ENCODE assay signal across 8 cellular contexts in genomic region chr10:44958196-44958896, GRCh38. TPM values are rescaled to one million over a fixed set of nuclear protein-coding genes. Genes with fewer than 3 reads are reported as not detected.
DNase-seq lines count a peak whose midpoint lies in the region; ATAC-seq, FAIRE-seq and TF ChIP-seq lines count a peak whose summit lies in the region.

No MANE protein-coding gene starts in this region.

- no peaks in the 10 kb centered on the region for H3K79me1 ChIP-seq in H1 (ENCODE audit: low read depth, low read length)

- CTCF ChIA-PET in H1 (lab: Charles Lee; ENCODE audit: partially characterized antibody): interaction anchor here (1.3 kb wide), 1 partner anchor 26 kb away, joined by 6 read pairs; no protein-coding TSS in a partner anchor

- H3K14ac ChIP-seq in H1 (ENCODE audit: insufficient read length): no peak overlapping the region

- H2AFZ ChIP-seq in H1 (ENCODE audit: low read length): no peak overlapping the region

- H3K9ac ChIP-seq in H1 (replicated peaks in 1 of 4; ENCODE audit: extremely low read depth in 1 of 4, low read depth in 3 of 4, low read length in 3 of 4): no peak overlapping the region; a peak in 1 of 7 replicates

- H2BK20ac ChIP-seq in H1 (ENCODE audit: low read length): no peak overlapping the region

- peaks cover 0 to 9% (median 0%) of the 10 kb centered on the region in 5 donors for H3K27me3 Mint-ChIP-seq in naive thymus-derived CD8-positive, alpha-beta T cell

- peaks cover 0 to 3% (median 0%) of the 10 kb centered on the region in 9 donors for H3K9me3 Mint-ChIP-seq in naive thymus-derived CD8-positive, alpha-beta T cell

- no peak overlapping the region for H3K18ac ChIP-seq in H1 (ENCODE audit: extremely low read depth, low read length)

- no peak for TF ChIP-seq RAD21 in H1 (IDR thresholded peaks at IDR 0.05 in 1 of 2, conservative IDR thresholded peaks at IDR 0.05 in 1 of 2; ENCODE audit: low read depth in 2 of 2, low read length in 2 of 2)

- H3K4me2 ChIP-seq in H1 (ENCODE audit: insufficient read depth in 1 of 2, low read depth in 2 of 2, low read length in 2 of 2): peak overlapping the region; percentile 87 to 90

- H4K91ac ChIP-seq in H1 (replicated peaks; ENCODE audit: insufficient read length, low read length): no peak overlapping the region

- H3K27ac Mint-ChIP-seq in naive thymus-derived CD8-positive, alpha-beta T cell: peak overlapping the region in 8 of 10 donors; percentile 19 to 91 (median 90)

- peak overlapping the region; percentile 71 to 87 (median 76); a peak in 7 of 8 replicates for H3K4me3 ChIP-seq in H1 (ENCODE audit: extremely low read depth in 1 of 4, insufficient read depth in 2 of 4, low read depth in 3 of 4, low read length in 4 of 4)

- H2AK5ac ChIP-seq in H1 (ENCODE audit: low read depth, low read length): no peak overlapping the region

- no peaks in the 10 kb centered on the region for H4K20me1 ChIP-seq in H1 (replicated peaks in 1 of 2; ENCODE audit: control insufficient read depth in 1 of 2, insufficient read depth in 2 of 2, low read length in 2 of 2)

- H3K27me3 ChIP-seq in H1 (replicated peaks in 1 of 4; ENCODE audit: control insufficient read depth in 3 of 4, extremely low read depth in 1 of 4, insufficient read depth in 3 of 4, low read length in 3 of 4): peaks cover 0 to 7% (median 3%) of the 10 kb centered on the region in 4 experiments; a peak in 4 of 7 replicates

- no peak for TF ChIP-seq EP300 in H1 (IDR thresholded peaks at IDR 0.05; ENCODE audit: borderline replicate concordance in 1 of 2, low read depth in 2 of 2, low read length in 2 of 2)

- POLR2A ChIA-PET in H1 (lab: Charles Lee; ENCODE audit: partially characterized antibody): interaction anchor here (1.6 to 1.8 kb wide), 2 partner anchors 17 to 21 kb away, joined by 5 read pairs; partner anchors contain the start of gene DEPP1
- POLR2A ChIA-PET in naive thymus-derived CD8-positive, alpha-beta T cell (lab: Charles Lee): interaction anchor here (1.4 to 3.7 kb wide), 3 partner anchors 42 to 79 kb away, joined by 5 to 14 read pairs (median 7); partner anchors contain the start of gene ZNF22

- peak overlapping the region; percentile 83 to 92 (median 88) for H3K4me3 Mint-ChIP-seq in naive thymus-derived CD8-positive, alpha-beta T cell

- H3K56ac ChIP-seq in H1 (replicated peaks; ENCODE audit: insufficient read length, low read depth, low read length): no peak overlapping the region

- no peak for FAIRE-seq in H1 (lab: Jason Lieb, UNC)

- H4K8ac ChIP-seq in H1 (ENCODE audit: extremely low read depth, insufficient read depth, low read length): no peak overlapping the region

- no peak overlapping the region for H3K4ac ChIP-seq in H1 (replicated peaks; ENCODE audit: insufficient read length, low read depth, low read length)

- no peak overlapping the region for H4K5ac ChIP-seq in H1 (ENCODE audit: insufficient read length, low read depth, low read length)

- TF ChIP-seq CTCF in H1 (IDR thresholded peaks at IDR 0.05; ENCODE audit: control extremely low read depth in 1 of 3, insufficient read depth in 1 of 3, low read depth in 1 of 3, low read length in 3 of 3): no peak

- no peaks in the 10 kb centered on the region for H3K9me3 ChIP-seq in H1 (ENCODE audit: insufficient read depth in 2 of 2, low read depth in 1 of 2, low read length in 1 of 2)

- WGBS in H1 (ENCODE audit: extremely low coverage in 1 of 2, insufficient coverage in 1 of 2, insufficient read length in 1 of 2, insufficient replicate concordance in 2 of 2, low coverage in 1 of 2, low lambda C conversion rate in 2 of 2, missing lambda C conversion rate in 1 of 2), 2 experiments: 82% methylated on average over 5 of the region's 5 CpGs; no CpG with 5 or more reads in 1 of the 2 experiments

- no peak for TF ChIP-seq POLR2A in H1 (IDR thresholded peaks at IDR 0.05; ENCODE audit: control extremely low read depth in 1 of 2, low read depth in 2 of 2, low read length in 2 of 2)

- H3K23ac ChIP-seq in H1 (ENCODE audit: insufficient read length): no peak overlapping the region

- peaks cover 20 to 51% (median 40%) of the 10 kb centered on the region in 4 donors for H3K4me1 Mint-ChIP-seq in naive thymus-derived CD8-positive, alpha-beta T cell

- peaks cover 8% of the 10 kb centered on the region for H3K23me2 ChIP-seq in H1 (ENCODE audit: low read depth, low read length)

- H2BK5ac ChIP-seq in H1 (ENCODE audit: low read depth, low read length): no peak overlapping the region

- no peaks in the 10 kb centered on the region for H3K36me3 ChIP-seq in H1 (ENCODE audit: control insufficient read depth in 2 of 4, insufficient read depth in 4 of 4, low read length in 3 of 4)

- ATAC-seq in naive thymus-derived CD8-positive, alpha-beta T cell: no peak
- ATAC-seq in HG03439 (IDR thresholded peaks at IDR 0.05; ENCODE audit: unreplicated experiment) (no peak), HG03521 (IDR thresholded peaks at IDR 0.05; ENCODE audit: unreplicated experiment) (no peak)

- H3K36me3 Mint-ChIP-seq in naive thymus-derived CD8-positive, alpha-beta T cell: peaks cover 0 to 24% (median 11%) of the 10 kb centered on the region in 3 donors

- peak; percentile 70 for DNase-seq in ELR (ENCODE audit: low read depth)
- DNase-seq in OCI-M1 (lab: John Stamatoyannopoulos, UW): peak; percentile 12
- DNase-seq in H1 (ENCODE audit: low read depth in 1 of 2, low spot score in 2 of 2): peak in 1 of 2 experiments; percentile 28
- DNase-seq in naive thymus-derived CD8-positive, alpha-beta T cell: no peak
- DNase-seq in DMS153 (lab: John Stamatoyannopoulos, UW): no peak
- DNase-seq in NCI-H1436 treated with DMSO at 0.1 percent for 48 hours (lab: John Stamatoyannopoulos, UW): no peak

- no peak overlapping the region for H2BK120ac ChIP-seq in H1 (replicated peaks; ENCODE audit: low read depth, low read length)

- peaks cover 7 to 20% (median 13%) of the 10 kb centered on the region in 4 experiments for H3K4me1 ChIP-seq in H1 (replicated peaks in 1 of 4; ENCODE audit: control insufficient read depth in 3 of 4, insufficient read depth in 4 of 4, low read length in 3 of 4)

- no peaks in the 10 kb centered on the region; a peak in 1 of 4 replicates for H3K79me2 ChIP-seq in H1 (ENCODE audit: control insufficient read depth in 1 of 2, insufficient read depth in 2 of 2, low read length in 2 of 2)

- no peak overlapping the region for H2BK15ac ChIP-seq in H1 (ENCODE audit: low read length)

- no peak overlapping the region for H2BK12ac ChIP-seq in H1 (ENCODE audit: low read depth, low read length)

- H3K27ac ChIP-seq in H1 (ENCODE audit: low read depth, low read length): no peak overlapping the region

TF ChIP-seq in H1, 55 proteins besides CTCF, POLR2A, EP300 and RAD21 (continues in another document):
- TF ChIP-seq RXRA (IDR thresholded peaks at IDR 0.05; ENCODE audit: insufficient read depth, low read depth, low read length) (no peak), ASH2L (IDR thresholded peaks at IDR 0.05; ENCODE audit: low read length) (no peak)

RNA-seq across cellular contexts. Expression of gene RASSF4, which starts 1.3 kb away (rescaled TPM):
- total RNA-seq in H1 (2021; fragmentation: NEBNext Ultra II Directional; extraction: Animal tissue kit (Norgen Biotek cat#: 25700)): 12.3 and 14.5 TPM in 2 replicates
- polyA plus RNA-seq in H1 (2011; rRNA removed): 14.3 and 16.1 TPM in 2 replicates
- polyA plus RNA-seq in H1 (2011; cell fraction: cytosol; rRNA removed): 17.1 TPM
- polyA plus RNA-seq in H1 (2011; cell fraction: nucleus; rRNA removed): 36.6 TPM
- 7.0 to 11.7 TPM (median 8.8 TPM) in 4 replicates for polyA plus RNA-seq in H1 (2012, experiment 1 of 2)
- 5.5 TPM for polyA plus RNA-seq in H1 (2012, experiment 2 of 2)
- polyA plus RNA-seq in H1 (2013, experiment 1 of 2): 7.2 TPM
- polyA plus RNA-seq in H1 (2013, experiment 2 of 2): 6.4 TPM
- 12.2 and 16.5 TPM in 2 replicates for polyA minus RNA-seq in H1 (2011; rRNA and poly(A)+ RNA removed)
- polyA minus RNA-seq in H1 (2011; cell fraction: cytosol; rRNA and poly(A)+ RNA removed): 6.1 TPM
- polyA minus RNA-seq in H1 (2011; cell fraction: nucleus; rRNA and poly(A)+ RNA removed): 29.0 TPM
- 1 to 10 TPM in 1 of 2 experiments, under 1 TPM in 1; 0.88 to 1.8 TPM for total RNA-seq in naive thymus-derived CD8-positive, alpha-beta T cell
- 1 to 10 TPM in 2 of 3 donors, under 1 TPM in 1; 0.40 to 1.7 (median 1.0) TPM for polyA plus RNA-seq in naive thymus-derived CD8-positive, alpha-beta T cell

RNA-seq across cellular contexts. Expression of gene DEPP1, which starts 20.3 kb away (rescaled TPM):
- total RNA-seq in H1 (2021; fragmentation: NEBNext Ultra II Directional; extraction: Animal tissue kit (Norgen Biotek cat#: 25700)): 0.67 and 0.80 TPM in 2 replicates
- polyA plus RNA-seq in H1 (2011; rRNA removed): 4.5 and 5.3 TPM in 2 replicates
- polyA plus RNA-seq in H1 (2011; cell fraction: cytosol; rRNA removed): 3.6 TPM
- polyA plus RNA-seq in H1 (2011; cell fraction: nucleus; rRNA removed): 6.4 TPM
- 1.5 to 2.8 TPM (median 2.0 TPM) in 4 replicates for polyA plus RNA-seq in H1 (2012, experiment 1 of 2)
- polyA plus RNA-seq in H1 (2012, experiment 2 of 2): 1.9 TPM
- polyA plus RNA-seq in H1 (2013, experiment 1 of 2): 0.14 TPM
- polyA plus RNA-seq in H1 (2013, experiment 2 of 2): 0.07 TPM
- polyA minus RNA-seq in H1 (2011; rRNA and poly(A)+ RNA removed): 6.2 and 6.3 TPM in 2 replicates
- polyA minus RNA-seq in H1 (2011; cell fraction: cytosol; rRNA and poly(A)+ RNA removed): 2.8 TPM
- 6.5 TPM for polyA minus RNA-seq in H1 (2011; cell fraction: nucleus; rRNA and poly(A)+ RNA removed)
- total RNA-seq in naive thymus-derived CD8-positive, alpha-beta T cell: not detected
- polyA plus RNA-seq in naive thymus-derived CD8-positive, alpha-beta T cell: not detected

RNA-seq across cellular contexts. Expression of gene ZNF22, which starts 42.4 kb away (rescaled TPM):
- 42.5 and 45.2 TPM in 2 replicates for total RNA-seq in H1 (2021; fragmentation: NEBNext Ultra II Directional; extraction: Animal tissue kit (Norgen Biotek cat#: 25700))
- polyA plus RNA-seq in H1 (2011; rRNA removed): 9.6 and 18.2 TPM in 2 replicates
- polyA plus RNA-seq in H1 (2011; cell fraction: cytosol; rRNA removed): 20.3 TPM
- 7.0 TPM for polyA plus RNA-seq in H1 (2011; cell fraction: nucleus; rRNA removed)
- polyA plus RNA-seq in H1 (2012, experiment 1 of 2): 18.8 to 33.6 TPM (median 19.8 TPM) in 4 replicates
- 2.6 TPM for polyA plus RNA-seq in H1 (2012, experiment 2 of 2)
- 40.3 TPM for polyA plus RNA-seq in H1 (2013, experiment 1 of 2)
- 40.4 TPM for polyA plus RNA-seq in H1 (2013, experiment 2 of 2)
- polyA minus RNA-seq in H1 (2011; rRNA and poly(A)+ RNA removed): 10.3 and 11.8 TPM in 2 replicates
- 7.1 TPM for polyA minus RNA-seq in H1 (2011; cell fraction: cytosol; rRNA and poly(A)+ RNA removed)
- polyA minus RNA-seq in H1 (2011; cell fraction: nucleus; rRNA and poly(A)+ RNA removed): 10.3 TPM
- total RNA-seq in naive thymus-derived CD8-positive, alpha-beta T cell: 10 to 100 TPM; 46.3 to 47.0 TPM
- 10 to 100 TPM; 54.1 to 62.3 (median 58.7) TPM for polyA plus RNA-seq in naive thymus-derived CD8-positive, alpha-beta T cell

RNA-seq across cellular contexts. Expression of gene TMEM72, which starts 47.2 kb away (rescaled TPM):
- not detected in 2 replicates for total RNA-seq in H1 (2021; fragmentation: NEBNext Ultra II Directional; extraction: Animal tissue kit (Norgen Biotek cat#: 25700))
- polyA plus RNA-seq in H1 (2011; rRNA removed): not detected in 2 replicates
- 0.03 TPM for polyA plus RNA-seq in H1 (2011; cell fraction: cytosol; rRNA removed)
- polyA plus RNA-seq in H1 (2011; cell fraction: nucleus; rRNA removed): not detected
- not detected in 4 replicates for polyA plus RNA-seq in H1 (2012, experiment 1 of 2)
- polyA plus RNA-seq in H1 (2012, experiment 2 of 2): not detected
- polyA plus RNA-seq in H1 (2013, experiment 1 of 2): not detected
- polyA plus RNA-seq in H1 (2013, experiment 2 of 2): not detected
- not detected in 2 replicates for polyA minus RNA-seq in H1 (2011; rRNA and poly(A)+ RNA removed)
- polyA minus RNA-seq in H1 (2011; cell fraction: cytosol; rRNA and poly(A)+ RNA removed): not detected
- polyA minus RNA-seq in H1 (2011; cell fraction: nucleus; rRNA and poly(A)+ RNA removed): not detected
- not detected for total RNA-seq in naive thymus-derived CD8-positive, alpha-beta T cell
- not detected for polyA plus RNA-seq in naive thymus-derived CD8-positive, alpha-beta T cell

Comparison
In these comparisons a context has a peak if more than half of its experiments do, and no peak if none do; other contexts are left out.
1. DNase-seq: peak in ELR (single experiment) and OCI-M1 (single experiment); none in naive thymus-derived CD8-positive, alpha-beta T cell (0 of 10), DMS153 (single experiment) and NCI-H1436 treated with DMSO at 0.1 percent for 48 hours (single experiment).